Comparison of ENCODE assay signal across 8 cellular contexts in genomic region chr6:170584181-170584953, GRCh38. TPM values are rescaled to one million over a fixed set of nuclear protein-coding genes. Genes with fewer than 3 reads are reported as not detected.
DNase-seq lines count a peak whose midpoint lies in the region; ATAC-seq and TF ChIP-seq lines count a peak whose summit lies in the region.

A gene with protein sequence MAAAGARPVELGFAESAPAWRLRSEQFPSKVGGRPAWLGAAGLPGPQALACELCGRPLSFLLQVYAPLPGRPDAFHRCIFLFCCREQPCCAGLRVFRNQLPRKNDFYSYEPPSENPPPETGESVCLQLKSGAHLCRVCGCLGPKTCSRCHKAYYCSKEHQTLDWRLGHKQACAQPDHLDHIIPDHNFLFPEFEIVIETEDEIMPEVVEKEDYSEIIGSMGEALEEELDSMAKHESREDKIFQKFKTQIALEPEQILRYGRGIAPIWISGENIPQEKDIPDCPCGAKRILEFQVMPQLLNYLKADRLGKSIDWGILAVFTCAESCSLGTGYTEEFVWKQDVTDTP (minus strand): TSS chr6:170584637. CDS start chr6:170584581, 56 bp downstream.

- H3K36me3 ChIP-seq in muscle layer of duodenum (ENCODE audit: control insufficient read depth in 1 of 2, insufficient read depth in 2 of 2, low read length in 2 of 2) = peaks cover 16 to 26% of the 10 kb centered on the region in 2 donors

- H3K9me3 ChIP-seq in muscle layer of duodenum (ENCODE audit: control insufficient read depth in 1 of 2, low read length in 2 of 2) = no peaks in the 10 kb centered on the region

- H3K9me3 Mint-ChIP-seq in activated T-cell treated with anti-CD3 and anti-CD28 coated beads, Interleukin-2, amount 50 U/mL, for 4 hours = no peaks in the 10 kb centered on the region

- H3K4me1 Mint-ChIP-seq in activated T-cell treated with anti-CD3 and anti-CD28 coated beads, Interleukin-2, amount 50 U/mL, for 4 hours (ENCODE audit: low read depth) = peaks cover 31% of the 10 kb centered on the region

- peak within 1 kb of the TSS; percentile 78 for H3K27ac ChIP-seq in muscle layer of duodenum (ENCODE audit: low read length)

- H3K36me3 Mint-ChIP-seq in activated T-cell treated with anti-CD3 and anti-CD28 coated beads, Interleukin-2, amount 50 U/mL, for 4 hours (ENCODE audit: insufficient read depth) = peaks cover 32% of the 10 kb centered on the region

- no peaks in the 10 kb centered on the region for H3K27me3 ChIP-seq in muscle layer of duodenum (ENCODE audit: low read depth, low read length)

- peak; percentile 96 for DNase-seq in DMS53 (lab: John Stamatoyannopoulos, UW)
- peak; percentile 81 for DNase-seq in KG1 (lab: John Stamatoyannopoulos, UW)
- DNase-seq in activated T-cell treated with anti-CD3 and anti-CD28 coated beads, Interleukin-2, amount 50 U/mL, for 4 hours = peak; percentile 88
- peak; percentile 81 to 90 for DNase-seq in stimulated activated CD8-positive, alpha-beta memory T cell treated with anti-CD3 and anti-CD28 coated beads, Interleukin-7, amount 100 ng/mL, for 4 hours (ENCODE audit: low read depth in 2 of 2)

- H3K4me1 ChIP-seq in muscle layer of duodenum (ENCODE audit: control insufficient read depth in 1 of 2, insufficient read depth in 2 of 2, low read length in 2 of 2) = peaks cover 5 to 16% of the 10 kb centered on the region in 2 donors

- H3K4me3 Mint-ChIP-seq in activated T-cell treated with anti-CD3 and anti-CD28 coated beads, Interleukin-2, amount 50 U/mL, for 4 hours = peak within 1 kb of the TSS; percentile 99

- H3K4me3 ChIP-seq in muscle layer of duodenum (ENCODE audit: low read depth in 1 of 2, low read length in 2 of 2) = peak within 1 kb of the TSS; percentile 92 to 97

- peaks cover 1% of the 10 kb centered on the region for H3K27me3 Mint-ChIP-seq in activated T-cell treated with anti-CD3 and anti-CD28 coated beads, Interleukin-2, amount 50 U/mL, for 4 hours (ENCODE audit: low read depth)

- peak; percentile 97 for ATAC-seq in GM21723 (IDR thresholded peaks at IDR 0.05; ENCODE audit: unreplicated experiment)
- peak; percentile 98 for ATAC-seq in activated T-cell treated with anti-CD3 and anti-CD28 coated beads, Interleukin-2, amount 50 U/mL, for 4 hours
- peak; percentile 98 for ATAC-seq in esophagus mucosa

TF ChIP-seq in PFSK-1, 5 proteins besides CTCF, POLR2A, EP300 and RAD21:
- TF ChIP-seq, protein P1, sequence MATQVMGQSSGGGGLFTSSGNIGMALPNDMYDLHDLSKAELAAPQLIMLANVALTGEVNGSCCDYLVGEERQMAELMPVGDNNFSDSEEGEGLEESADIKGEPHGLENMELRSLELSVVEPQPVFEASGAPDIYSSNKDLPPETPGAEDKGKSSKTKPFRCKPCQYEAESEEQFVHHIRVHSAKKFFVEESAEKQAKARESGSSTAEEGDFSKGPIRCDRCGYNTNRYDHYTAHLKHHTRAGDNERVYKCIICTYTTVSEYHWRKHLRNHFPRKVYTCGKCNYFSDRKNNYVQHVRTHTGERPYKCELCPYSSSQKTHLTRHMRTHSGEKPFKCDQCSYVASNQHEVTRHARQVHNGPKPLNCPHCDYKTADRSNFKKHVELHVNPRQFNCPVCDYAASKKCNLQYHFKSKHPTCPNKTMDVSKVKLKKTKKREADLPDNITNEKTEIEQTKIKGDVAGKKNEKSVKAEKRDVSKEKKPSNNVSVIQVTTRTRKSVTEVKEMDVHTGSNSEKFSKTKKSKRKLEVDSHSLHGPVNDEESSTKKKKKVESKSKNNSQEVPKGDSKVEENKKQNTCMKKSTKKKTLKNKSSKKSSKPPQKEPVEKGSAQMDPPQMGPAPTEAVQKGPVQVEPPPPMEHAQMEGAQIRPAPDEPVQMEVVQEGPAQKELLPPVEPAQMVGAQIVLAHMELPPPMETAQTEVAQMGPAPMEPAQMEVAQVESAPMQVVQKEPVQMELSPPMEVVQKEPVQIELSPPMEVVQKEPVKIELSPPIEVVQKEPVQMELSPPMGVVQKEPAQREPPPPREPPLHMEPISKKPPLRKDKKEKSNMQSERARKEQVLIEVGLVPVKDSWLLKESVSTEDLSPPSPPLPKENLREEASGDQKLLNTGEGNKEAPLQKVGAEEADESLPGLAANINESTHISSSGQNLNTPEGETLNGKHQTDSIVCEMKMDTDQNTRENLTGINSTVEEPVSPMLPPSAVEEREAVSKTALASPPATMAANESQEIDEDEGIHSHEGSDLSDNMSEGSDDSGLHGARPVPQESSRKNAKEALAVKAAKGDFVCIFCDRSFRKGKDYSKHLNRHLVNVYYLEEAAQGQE (IDR thresholded peaks at IDR 0.05; ENCODE audit: insufficient read depth in 1 of 2, low read depth in 2 of 2, low read length in 2 of 2) = no peak
- TF ChIP-seq FOXP2 (optimal IDR thresholded peaks at IDR 0.05; ENCODE audit: borderline replicate concordance, extremely low read depth, extremely low read length, insufficient read depth) (peak; percentile 91), TAF1 (IDR thresholded peaks at IDR 0.05; ENCODE audit: borderline replicate concordance, insufficient read depth, low read length) (peak; percentile 86), POLR2AphosphoS5 (IDR thresholded peaks at IDR 0.05; ENCODE audit: low read depth, low read length) (peak; percentile 90), SIN3A (IDR thresholded peaks at IDR 0.05; ENCODE audit: borderline replicate concordance, insufficient read depth, low read length) (no peak)
TF ChIP-seq in PFSK-1: peak in this region for 3.

RNA-seq across cellular contexts. Expression of the gene that starts here (rescaled TPM):
- 114 TPM for polyA plus RNA-seq in PFSK-1 (2012; ENCODE audit: insufficient read length, low read depth)
- 100 to 1,000 TPM; 139 to 165 (median 139) TPM for total RNA-seq in activated T-cell treated with anti-CD3 and anti-CD28 coated beads, Interleukin-2, amount 50 U/mL, for 4 hours
- total RNA-seq in esophagus mucosa = 46.5 TPM

Comparison
In these comparisons a context has a peak if more than half of its experiments do, and no peak if none do; other contexts are left out.
1. Peak in every context shown above with its lines: DNase-seq, ATAC-seq, H3K4me3 ChIP-seq and H3K27ac ChIP-seq.